Comparison of ENCODE assay signal across 25 cellular contexts in the genomic region with DNA sequence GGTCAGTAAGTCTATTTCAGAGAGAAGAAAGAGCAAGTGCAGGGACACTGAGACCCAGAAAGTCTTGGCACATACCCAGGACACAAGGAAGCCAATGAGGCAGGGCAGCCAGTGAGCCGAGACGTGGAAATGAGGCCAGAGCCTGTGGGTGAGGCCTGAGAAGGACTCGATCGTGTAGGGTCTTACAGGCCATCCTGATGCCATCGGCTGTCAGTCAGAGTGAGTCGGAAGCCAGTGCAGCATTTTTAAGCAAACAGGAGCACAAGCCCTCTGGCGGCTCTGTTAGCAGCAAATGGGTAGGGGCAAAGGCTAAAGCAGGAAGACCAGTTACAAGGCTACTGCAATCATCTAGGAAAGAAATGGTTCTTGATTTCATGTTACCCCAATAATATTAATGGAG. TPM values are rescaled to one million over a fixed set of nuclear protein-coding genes. Genes with fewer than 3 reads are reported as not detected.
"Had no signal": no experiment of that assay in that cellular context is flagged by ENCODE, and none has a peak within 500 bp of the region (broad histone marks: within the 10 kb centered on the region; RNA-seq: fewer than 3 reads in every experiment).

No MANE protein-coding gene starts in this region.

- FAIRE-seq: HepG2, RCC 7860 had no signal

- DNase-seq: KBM-7, MV-4-11, NCI-H1048, NCI-H1105, NCI-H1417, NCI-H1436 treated with DMSO at 0.1 percent for 48 hours, NCI-H1694, NCI-H1930, NCI-H2081, NCI-H2171, NCI-H226, NCI-H446, NCI-H510A, NCI-H524 treated with DMSO at 0.1 percent for 48 hours, NCI-H69, NCI-H774, RPMI8226, SHP77, SK-N-SH had no signal

RNA-seq across cellular contexts. Expression of gene GJB3, which starts 6.0 kb away (rescaled TPM):
- total RNA-seq: HepG2, LHCN-M2, SK-MEL-5 had no signal

RNA-seq across cellular contexts. Expression of gene GJB4, which starts 15.4 kb away (rescaled TPM):
- total RNA-seq: HepG2, LHCN-M2, SK-MEL-5 had no signal

RNA-seq across cellular contexts. Expression of gene GJA4, which starts 17.8 kb away (rescaled TPM):
- total RNA-seq: HepG2, HT-29, LHCN-M2, MCF 10A, SK-MEL-5 had no signal

RNA-seq across cellular contexts. Expression of gene GJB5, which starts 20.1 kb away (rescaled TPM):
- total RNA-seq: HepG2, HT-29, LHCN-M2, SK-MEL-5 had no signal
